In the genomic region with DNA sequence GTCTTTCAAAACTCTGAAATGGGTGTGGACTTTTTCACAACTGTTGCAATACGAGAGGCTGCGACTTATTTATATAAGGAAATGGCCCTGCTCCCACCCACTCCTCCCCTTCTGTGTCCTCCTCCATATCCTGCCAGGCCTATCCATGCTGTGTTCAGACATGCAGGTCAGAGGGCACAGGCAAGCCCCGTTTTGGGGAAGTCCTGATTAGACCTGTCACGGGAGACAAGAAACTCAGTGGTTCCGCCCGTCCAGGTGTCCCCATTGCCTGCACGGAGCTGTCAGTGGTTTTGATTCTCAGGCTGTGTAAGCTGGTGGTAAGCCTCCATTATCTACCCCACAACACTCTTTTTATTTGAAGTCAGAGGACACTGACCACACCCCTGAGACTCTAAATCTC, we compare ENCODE assay signal across 13 cellular contexts.
DNase-seq lines count a peak whose midpoint lies in the region; ATAC-seq, FAIRE-seq and TF ChIP-seq lines count a peak whose summit lies in the region.
"Had no signal": no experiment of that assay in that cellular context is flagged by ENCODE, and none has a peak within 500 bp of the region (broad histone marks: within the 10 kb centered on the region; RNA-seq: fewer than 3 reads in every experiment).

No MANE protein-coding gene starts in this region.

- H3K79me2 ChIP-seq in K562 (ENCODE audit: control insufficient read depth, insufficient read depth, low read length): no peaks in the 10 kb centered on the region

- H3K9ac ChIP-seq in K562 (ENCODE audit: insufficient read depth in 1 of 2, low read depth in 2 of 2, low read length in 2 of 2): peak overlapping the region in 1 of 2 experiments; percentile 55; a peak in 1 of 4 replicates

- peak; percentile 12; the same call in 1 of the 2 replicates for TF ChIP-seq EP300 in K562 (IDR thresholded peaks at IDR 0.05; ENCODE audit: low read length)

- intact Hi-C loops in K562 (cut with micrococcal nuclease): no loop called here

- no peak for TF ChIP-seq POLR2A in K562 (conservative IDR thresholded peaks at IDR 0.05)

- no peaks in the 10 kb centered on the region for H4K20me1 ChIP-seq in K562 (replicated peaks; ENCODE audit: control insufficient read depth, insufficient read depth, low read length)

- TF ChIP-seq RAD21 in K562 (CRISPR knock-in tag; conservative IDR thresholded peaks at IDR 0.05 in 1 of 2, IDR thresholded peaks at IDR 0.05 in 1 of 2): no peak

- H3K4me2 ChIP-seq in K562 (ENCODE audit: insufficient read depth, low read length): no peak overlapping the region

- CTCF ChIA-PET in K562 (lab: Yijun Ruan, JAX; ENCODE audit: low intra/inter-chr PET ratio): no interaction called here
- CTCF ChIA-PET in HEK293T (lab: Yijun Ruan, JAX): no interaction called here

- no peak overlapping the region for H3K4me3 ChIP-seq in K562

- no peaks in the 10 kb centered on the region for H3K36me3 ChIP-seq in K562 (ENCODE audit: control insufficient read depth, insufficient read depth, low read length)

- BruUV-seq in K562 (replicated peaks; lab: Mats Ljungman, UMichigan): no TSS peak

- no peaks in the 10 kb centered on the region for H3K9me3 ChIP-seq in K562 (replicated peaks; ENCODE audit: control insufficient read depth, insufficient read depth, low read depth, low read length)

- no peak overlapping the region for H3K27ac ChIP-seq in K562 (ENCODE audit: extremely low read depth, low read depth, low read length)

- FAIRE-seq in K562 (lab: Jason Lieb, UNC): no peak

- H2AFZ ChIP-seq in K562 (ENCODE audit: low read depth, low read length): no peak overlapping the region

- DNase-seq in GF-D8 (lab: John Stamatoyannopoulos, UW) (peak; percentile 55), GM20000 (ENCODE audit: low spot score) (peak; percentile 43), K562 (ENCODE audit: extremely low read depth in 1 of 4, low spot score in 3 of 4) (peak in 2 of 4 experiments; percentile 21 to 62), germinal center (ENCODE audit: low spot score) (no peak), NCI-H524 (lab: John Stamatoyannopoulos, UW) (no peak), HEK293T (ENCODE audit: extremely low spot score) (no peak)
- DNase-seq in activated T-cell treated with anti-CD3 and anti-CD28 coated beads, Interleukin-2, amount 50 U/mL, for 48 hours: no peak
- DNase-seq: activated CD8-positive, alpha-beta T cell treated with anti-CD3 and anti-CD28 coated beads for 36 hours; CD8-positive, alpha-beta memory T cell; islet precursor cell; NCI-H345 had no signal

- TF ChIP-seq CTCF in GM20000 (IDR thresholded peaks at IDR 0.05; ENCODE audit: extremely low read depth, missing control alignments): no peak
- TF ChIP-seq CTCF in K562 (IDR thresholded peaks at IDR 0.05 in 2 of 3, conservative IDR thresholded peaks at IDR 0.05 in 1 of 3; ENCODE audit: insufficient read depth in 2 of 3, low read depth in 1 of 3, low read length in 3 of 3): no peak

- no peaks in the 10 kb centered on the region for H3K27me3 ChIP-seq in K562 (ENCODE audit: control insufficient read depth in 2 of 2, insufficient read depth in 2 of 2, low read length in 2 of 2)

- in situ Hi-C loops in K562 (cut with MboI): no loop called here

- H3K4me1 ChIP-seq in K562 (replicated peaks in 1 of 2; ENCODE audit: control insufficient read depth in 2 of 2, insufficient read depth in 2 of 2, low read length in 2 of 2): peaks cover 25 to 36% of the 10 kb centered on the region in 2 experiments

- 14% methylated on average over 6 of the region's 7 CpGs for WGBS in K562 (ENCODE audit: insufficient coverage, low coverage, missing lambda C conversion rate)

- peak; percentile 71 for ATAC-seq in HG03108 (IDR thresholded peaks at IDR 0.05; ENCODE audit: unreplicated experiment)
- ATAC-seq in K562: peak; percentile 57
- ATAC-seq: activated CD8-positive, alpha-beta T cell treated with anti-CD3 and anti-CD28 coated beads for 36 hours; HCT116 had no signal

- no peaks in the 10 kb centered on the region for H3K9me1 ChIP-seq in K562 (ENCODE audit: control insufficient read depth, insufficient read depth, low read length)

- POLR2A ChIA-PET in K562 (lab: Yijun Ruan, JAX) (no interaction called here), HEK293T (lab: Yijun Ruan, JAX) (interaction anchor here (0.6 kb wide), 1 partner anchor 9 kb away, joined by 3 read pairs; no protein-coding TSS in a partner anchor)

TF ChIP-seq in K562, 482 proteins besides CTCF, POLR2A, EP300 and RAD21 (continues in another document):
- TF ChIP-seq ERF (CRISPR knock-in tag; IDR thresholded peaks at IDR 0.05): no peak
- TF ChIP-seq, protein P1, sequence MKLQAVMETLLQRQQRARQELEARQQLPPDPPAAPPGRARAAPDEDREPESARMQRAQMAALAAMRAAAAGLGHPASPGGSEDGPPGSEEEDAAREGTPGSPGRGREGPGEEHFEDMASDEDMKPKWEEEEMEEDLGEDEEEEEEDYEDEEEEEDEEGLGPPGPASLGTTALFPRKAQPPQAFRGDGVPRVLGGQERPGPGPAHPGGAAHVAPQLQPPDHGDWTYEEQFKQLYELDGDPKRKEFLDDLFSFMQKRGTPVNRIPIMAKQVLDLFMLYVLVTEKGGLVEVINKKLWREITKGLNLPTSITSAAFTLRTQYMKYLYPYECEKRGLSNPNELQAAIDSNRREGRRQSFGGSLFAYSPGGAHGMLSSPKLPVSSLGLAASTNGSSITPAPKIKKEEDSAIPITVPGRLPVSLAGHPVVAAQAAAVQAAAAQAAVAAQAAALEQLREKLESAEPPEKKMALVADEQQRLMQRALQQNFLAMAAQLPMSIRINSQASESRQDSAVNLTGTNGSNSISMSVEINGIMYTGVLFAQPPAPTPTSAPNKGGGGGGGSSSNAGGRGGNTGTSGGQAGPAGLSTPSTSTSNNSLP (IDR thresholded peaks at IDR 0.05; ENCODE audit: borderline replicate concordance, low read depth, low read length): no peak
- TF ChIP-seq, protein P2, sequence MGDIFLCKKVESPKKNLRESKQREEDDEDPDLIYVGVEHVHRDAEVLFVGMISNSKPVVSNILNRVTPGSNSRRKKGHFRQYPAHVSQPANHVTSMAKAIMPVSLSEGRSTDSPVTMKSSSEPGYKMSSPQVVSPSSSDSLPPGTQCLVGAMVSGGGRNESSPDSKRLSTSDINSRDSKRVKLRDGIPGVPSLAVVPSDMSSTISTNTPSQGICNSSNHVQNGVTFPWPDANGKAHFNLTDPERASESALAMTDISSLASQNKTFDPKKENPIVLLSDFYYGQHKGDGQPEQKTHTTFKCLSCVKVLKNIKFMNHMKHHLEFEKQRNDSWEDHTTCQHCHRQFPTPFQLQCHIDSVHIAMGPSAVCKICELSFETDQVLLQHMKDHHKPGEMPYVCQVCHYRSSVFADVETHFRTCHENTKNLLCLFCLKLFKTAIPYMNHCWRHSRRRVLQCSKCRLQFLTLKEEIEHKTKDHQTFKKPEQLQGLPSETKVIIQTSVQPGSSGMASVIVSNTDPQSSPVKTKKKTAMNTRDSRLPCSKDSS (IDR thresholded peaks at IDR 0.05; ENCODE audit: low read depth, partially characterized antibody): no peak
- no peak for TF ChIP-seq KDM5B (IDR thresholded peaks at IDR 0.05; ENCODE audit: insufficient replicate concordance, low read depth, low read length)
- TF ChIP-seq FOXJ3 (CRISPR knock-in tag; IDR thresholded peaks at IDR 0.05): no peak
- TF ChIP-seq MAFG (tag; conservative IDR thresholded peaks at IDR 0.05): no peak

TF ChIP-seq in HEK293T, 16 proteins besides CTCF, POLR2A, EP300 and RAD21:
- no peak for TF ChIP-seq SP1 (IDR thresholded peaks at IDR 0.05)
- no peak for TF ChIP-seq LEF1 (IDR thresholded peaks at IDR 0.05; ENCODE audit: borderline replicate concordance)
- no peak for TF ChIP-seq BHLHE40 (IDR thresholded peaks at IDR 0.05; ENCODE audit: borderline replicate concordance)
- no peak for TF ChIP-seq TARDBP (IDR thresholded peaks at IDR 0.05)
- no peak for TF ChIP-seq FOXK2 (IDR thresholded peaks at IDR 0.05)
- no peak for TF ChIP-seq SUZ12 (IDR thresholded peaks at IDR 0.05)
- no peak for TF ChIP-seq FOXA1 (IDR thresholded peaks at IDR 0.05)
- no peak for TF ChIP-seq HDGF (IDR thresholded peaks at IDR 0.05; ENCODE audit: borderline replicate concordance)
- TF ChIP-seq NFRKB (IDR thresholded peaks at IDR 0.05): no peak
- no peak for TF ChIP-seq ARNT (IDR thresholded peaks at IDR 0.05)
- no peak for TF ChIP-seq ELF4 (IDR thresholded peaks at IDR 0.05)
- no peak for TF ChIP-seq CTBP1 (IDR thresholded peaks at IDR 0.05; ENCODE audit: borderline replicate concordance)
- TF ChIP-seq FOXM1 (IDR thresholded peaks at IDR 0.05; ENCODE audit: borderline replicate concordance): no peak
- TF ChIP-seq, protein P3, sequence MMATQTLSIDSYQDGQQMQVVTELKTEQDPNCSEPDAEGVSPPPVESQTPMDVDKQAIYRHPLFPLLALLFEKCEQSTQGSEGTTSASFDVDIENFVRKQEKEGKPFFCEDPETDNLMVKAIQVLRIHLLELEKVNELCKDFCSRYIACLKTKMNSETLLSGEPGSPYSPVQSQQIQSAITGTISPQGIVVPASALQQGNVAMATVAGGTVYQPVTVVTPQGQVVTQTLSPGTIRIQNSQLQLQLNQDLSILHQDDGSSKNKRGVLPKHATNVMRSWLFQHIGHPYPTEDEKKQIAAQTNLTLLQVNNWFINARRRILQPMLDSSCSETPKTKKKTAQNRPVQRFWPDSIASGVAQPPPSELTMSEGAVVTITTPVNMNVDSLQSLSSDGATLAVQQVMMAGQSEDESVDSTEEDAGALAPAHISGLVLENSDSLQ (IDR thresholded peaks at IDR 0.05): no peak

Comparison
In these comparisons a context has a peak if more than half of its experiments do, and no peak if none do; other contexts are left out.
1. DNase-seq: peak in GF-D8 (single experiment) and GM20000 (single experiment); none in activated T-cell treated with anti-CD3 and anti-CD28 coated beads, Interleukin-2, amount 50 U/mL, for 48 hours (0 of 2), germinal center (single experiment), NCI-H524 (0 of 2) and HEK293T (single experiment).